ENCODE assay signal across 15 cellular contexts in genomic region chr17:29766796-29767327, GRCh38.
DNase-seq lines count a peak whose midpoint lies in the region; ATAC-seq lines count a peak whose summit lies in the region.
"Had no signal": no experiment of that assay in that cellular context is flagged by ENCODE, and none has a peak within 500 bp of the region (broad histone marks: within the 10 kb centered on the region; RNA-seq: fewer than 3 reads in every experiment).

No MANE protein-coding gene starts in this region.

- DNase-seq in NCI-H524 (lab: John Stamatoyannopoulos, UW) (peak; percentile 37 to 60), NCI-H524 treated with DMSO at 0.1 percent for 48 hours (lab: John Stamatoyannopoulos, UW) (no peak), NCI-H69 (lab: John Stamatoyannopoulos, UW) (peak; percentile 74), fibroblast of peridontal ligament (ENCODE audit: extremely low read depth) (peak; percentile 58), NCI-H748 treated with DMSO at 0.1 percent for 48 hours (lab: John Stamatoyannopoulos, UW) (no peak), GM19238 (ENCODE audit: insufficient read length, low spot score) (no peak)
- DNase-seq: CD4-positive, alpha-beta memory T cell; H9; NCI-H1092 treated with DMSO at 0.1 percent for 48 hours; NCI-H2081 treated with DMSO at 0.1 percent for 48 hours; NCI-H226; RPMI8226; SHP77 treated with DMSO at 0.1 percent for 48 hours had no signal

- no peak for ATAC-seq in GM18861 (IDR thresholded peaks at IDR 0.05; ENCODE audit: unreplicated experiment)
- ATAC-seq: SK-N-SH treated with all-trans-retinoic acid at 6 μM for 48 hours had no signal

Comparison
In these comparisons a context has a peak if more than half of its experiments do, and no peak if none do; other contexts are left out.
1. DNase-seq: peak in NCI-H524 (2 of 2), NCI-H69 (single experiment) and fibroblast of peridontal ligament (single experiment); none in NCI-H524 treated with DMSO at 0.1 percent for 48 hours (single experiment), NCI-H748 treated with DMSO at 0.1 percent for 48 hours (single experiment) and GM19238 (single experiment).